Comparison of ENCODE assay signal across 1 cellular context in the genomic region with DNA sequence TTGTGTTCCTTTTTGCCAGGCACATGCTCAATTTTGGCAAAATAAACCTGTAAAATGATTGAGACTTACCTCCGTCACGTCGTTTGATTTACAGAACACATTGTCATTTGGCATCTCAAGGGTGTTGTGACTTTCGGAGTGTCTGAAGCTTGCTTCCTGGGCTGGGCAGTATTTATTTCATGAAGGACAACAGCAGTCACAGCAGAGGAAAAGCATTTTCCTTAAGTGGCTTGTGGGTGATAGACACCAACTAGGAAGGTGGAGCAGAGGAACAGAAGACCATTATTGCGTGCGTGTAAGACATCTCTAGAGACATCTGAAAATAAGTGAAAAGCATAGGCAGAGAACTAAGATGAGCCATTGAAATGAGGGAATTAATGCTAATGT.
TF ChIP-seq lines count a peak whose summit lies in the region.

No MANE protein-coding gene starts in this region.

TF ChIP-seq in H1, 55 proteins besides CTCF, POLR2A, EP300 and RAD21:
- TF ChIP-seq CBX8 (IDR thresholded peaks at IDR 0.05; ENCODE audit: borderline replicate concordance, low read depth, low read length) = no peak
- peak; percentile 29 for TF ChIP-seq CHD7 (IDR thresholded peaks at IDR 0.05; ENCODE audit: insufficient replicate concordance, low read length)
